In the genomic region with DNA sequence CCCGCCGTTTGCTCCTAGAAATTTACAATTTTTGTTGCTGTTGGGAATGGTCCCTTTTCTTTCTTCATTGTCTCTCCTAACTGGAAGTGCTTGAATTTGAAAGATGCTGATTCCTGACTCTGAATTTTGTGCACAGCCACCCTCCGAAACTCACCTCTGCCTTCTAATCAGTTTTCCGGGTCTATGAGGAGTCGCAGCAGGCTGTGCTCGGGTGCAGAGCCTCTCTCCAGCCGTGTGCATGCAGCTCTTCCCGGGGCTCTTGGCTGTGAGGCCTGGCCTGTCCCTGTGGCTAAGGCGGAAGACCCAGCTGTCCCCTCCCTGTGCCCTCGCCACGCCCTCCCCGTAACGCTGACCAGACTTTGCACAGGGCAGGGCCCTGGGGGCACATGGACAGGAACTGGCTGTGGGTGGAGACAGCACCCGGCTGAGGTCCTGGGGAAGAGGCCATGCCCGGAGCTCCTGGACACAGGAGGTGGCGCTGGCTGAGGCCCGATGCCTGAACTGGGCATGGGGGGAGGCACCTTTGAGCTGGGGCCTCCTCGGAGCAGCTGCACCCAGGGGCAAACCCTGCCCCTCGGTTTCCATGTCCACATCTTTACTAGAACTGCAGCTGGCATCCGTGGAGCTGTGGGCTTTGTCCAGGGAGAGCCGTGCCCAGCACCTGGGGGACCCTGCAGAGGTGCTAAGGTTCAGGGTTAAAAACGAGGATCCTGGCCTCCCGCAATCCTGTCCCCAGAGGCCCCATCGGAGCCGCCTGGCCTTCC, we compare ENCODE assay signal across 1 cellular context.
TF ChIP-seq lines count a peak whose summit lies in the region.

No MANE protein-coding gene starts in this region.

TF ChIP-seq in HepG2, 621 proteins besides CTCF, POLR2A, EP300 and RAD21 (continued from another document and continues in another):
- TF ChIP-seq, protein P1, sequence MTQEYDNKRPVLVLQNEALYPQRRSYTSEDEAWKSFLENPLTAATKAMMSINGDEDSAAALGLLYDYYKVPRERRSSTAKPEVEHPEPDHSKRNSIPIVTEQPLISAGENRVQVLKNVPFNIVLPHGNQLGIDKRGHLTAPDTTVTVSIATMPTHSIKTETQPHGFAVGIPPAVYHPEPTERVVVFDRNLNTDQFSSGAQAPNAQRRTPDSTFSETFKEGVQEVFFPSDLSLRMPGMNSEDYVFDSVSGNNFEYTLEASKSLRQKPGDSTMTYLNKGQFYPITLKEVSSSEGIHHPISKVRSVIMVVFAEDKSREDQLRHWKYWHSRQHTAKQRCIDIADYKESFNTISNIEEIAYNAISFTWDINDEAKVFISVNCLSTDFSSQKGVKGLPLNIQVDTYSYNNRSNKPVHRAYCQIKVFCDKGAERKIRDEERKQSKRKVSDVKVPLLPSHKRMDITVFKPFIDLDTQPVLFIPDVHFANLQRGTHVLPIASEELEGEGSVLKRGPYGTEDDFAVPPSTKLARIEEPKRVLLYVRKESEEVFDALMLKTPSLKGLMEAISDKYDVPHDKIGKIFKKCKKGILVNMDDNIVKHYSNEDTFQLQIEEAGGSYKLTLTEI (CRISPR knock-in tag; conservative IDR thresholded peaks at IDR 0.05): no peak
- TF ChIP-seq SP5 (CRISPR knock-in tag; IDR thresholded peaks at IDR 0.05; ENCODE audit: borderline replicate concordance, low read depth) (peak; percentile 97), ZNF136 (CRISPR knock-in tag; IDR thresholded peaks at IDR 0.05; ENCODE audit: low read depth) (peak; percentile 79; the same call in 1 of the 2 replicates), ZNF878 (CRISPR knock-in tag; IDR thresholded peaks at IDR 0.05) (no peak), ZNF292 (CRISPR knock-in tag; IDR thresholded peaks at IDR 0.05; ENCODE audit: borderline replicate concordance, low read depth) (peak; percentile 81; the same call in 1 of the 2 replicates), NCOA2 (CRISPR knock-in tag; IDR thresholded peaks at IDR 0.05) (peak; percentile 79), ZNF749 (CRISPR knock-in tag; IDR thresholded peaks at IDR 0.05; ENCODE audit: borderline replicate concordance) (peak; percentile 63; the same call in 1 of the 2 replicates), ZNF317 (CRISPR knock-in tag; IDR thresholded peaks at IDR 0.05) (no peak; the same call in none of the 2 replicates), RAD51 (IDR thresholded peaks at IDR 0.05; ENCODE audit: borderline replicate concordance) (no peak), ZNF7 (CRISPR knock-in tag; IDR thresholded peaks at IDR 0.05) (peak; percentile 34; the same call in 1 of the 2 replicates), MTA1 (CRISPR knock-in tag; IDR thresholded peaks at IDR 0.05; ENCODE audit: borderline replicate concordance) (peak; percentile 88; the same call in 1 of the 2 replicates), NFRKB (IDR thresholded peaks at IDR 0.05) (no peak), PHF20 (CRISPR knock-in tag; IDR thresholded peaks at IDR 0.05) (peak; percentile 84), ZNF768 (CRISPR knock-in tag; IDR thresholded peaks at IDR 0.05) (peak; percentile 68; the same call in 1 of the 2 replicates), ZNF775 (CRISPR knock-in tag; IDR thresholded peaks at IDR 0.05; ENCODE audit: borderline replicate concordance) (no peak), ZNF224 (CRISPR knock-in tag; IDR thresholded peaks at IDR 0.05) (peak; percentile 85), ZNF737 (CRISPR knock-in tag; IDR thresholded peaks at IDR 0.05; ENCODE audit: borderline replicate concordance) (no peak), ZMAT3 (CRISPR knock-in tag; conservative IDR thresholded peaks at IDR 0.05) (peak; percentile 95), MYC (CRISPR knock-in tag; IDR thresholded peaks at IDR 0.05; ENCODE audit: borderline replicate concordance) (peak; percentile 99), ZNF33B (CRISPR knock-in tag; IDR thresholded peaks at IDR 0.05) (peak; percentile 88; the same call in 1 of the 2 replicates), SALL2 (CRISPR knock-in tag; IDR thresholded peaks at IDR 0.05) (no peak), IRX3 (CRISPR knock-in tag; IDR thresholded peaks at IDR 0.05; ENCODE audit: borderline replicate concordance, low read depth) (no peak), PHF8 (CRISPR knock-in tag; IDR thresholded peaks at IDR 0.05) (peak; percentile 89), DMAP1 (CRISPR knock-in tag; IDR thresholded peaks at IDR 0.05) (peak; percentile 94), PCBP2 (optimal IDR thresholded peaks at IDR 0.05; ENCODE audit: low read depth, low read length, poor library complexity, severe bottlenecking) (no peak), ZNF331 (CRISPR knock-in tag; IDR thresholded peaks at IDR 0.05) (peak; percentile 93), RBFOX2 (IDR thresholded peaks at IDR 0.05; ENCODE audit: low read depth, low read length) (peak; percentile 88), NFIC (IDR thresholded peaks at IDR 0.05; ENCODE audit: low read length) (no peak), ZNF430 (CRISPR knock-in tag; IDR thresholded peaks at IDR 0.05) (peak; percentile 84; the same call in 1 of the 2 replicates), PRMT3 (CRISPR knock-in tag; IDR thresholded peaks at IDR 0.05; ENCODE audit: borderline replicate concordance, low read depth) (no peak; the same call in 1 of the 2 replicates), EEA1 (CRISPR knock-in tag; IDR thresholded peaks at IDR 0.05; ENCODE audit: borderline replicate concordance) (no peak), ZBTB3 (CRISPR knock-in tag; IDR thresholded peaks at IDR 0.05; ENCODE audit: borderline replicate concordance, low read depth) (peak; percentile 30; the same call in 1 of the 2 replicates), ZNF773 (CRISPR knock-in tag; IDR thresholded peaks at IDR 0.05; ENCODE audit: borderline replicate concordance) (peak; percentile 53; the same call in 1 of the 2 replicates), TSC22D2 (CRISPR knock-in tag; IDR thresholded peaks at IDR 0.05; ENCODE audit: borderline replicate concordance) (0 out of 2 replicates have a peak, but pooled peaks have one; percentile 28)
- TF ChIP-seq, protein P2, sequence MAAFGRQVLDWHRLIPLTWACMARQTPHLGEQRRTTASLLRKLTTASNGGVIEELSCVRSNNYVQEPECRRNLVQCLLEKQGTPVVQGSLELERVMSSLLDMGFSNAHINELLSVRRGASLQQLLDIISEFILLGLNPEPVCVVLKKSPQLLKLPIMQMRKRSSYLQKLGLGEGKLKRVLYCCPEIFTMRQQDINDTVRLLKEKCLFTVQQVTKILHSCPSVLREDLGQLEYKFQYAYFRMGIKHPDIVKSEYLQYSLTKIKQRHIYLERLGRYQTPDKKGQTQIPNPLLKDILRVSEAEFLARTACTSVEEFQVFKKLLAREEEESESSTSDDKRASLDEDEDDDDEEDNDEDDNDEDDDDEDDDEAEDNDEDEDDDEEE (CRISPR knock-in tag; IDR thresholded peaks at IDR 0.05): no peak
- TF ChIP-seq, protein P3, sequence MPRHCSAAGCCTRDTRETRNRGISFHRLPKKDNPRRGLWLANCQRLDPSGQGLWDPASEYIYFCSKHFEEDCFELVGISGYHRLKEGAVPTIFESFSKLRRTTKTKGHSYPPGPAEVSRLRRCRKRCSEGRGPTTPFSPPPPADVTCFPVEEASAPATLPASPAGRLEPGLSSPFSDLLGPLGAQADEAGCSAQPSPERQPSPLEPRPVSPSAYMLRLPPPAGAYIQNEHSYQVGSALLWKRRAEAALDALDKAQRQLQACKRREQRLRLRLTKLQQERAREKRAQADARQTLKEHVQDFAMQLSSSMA (CRISPR knock-in tag; IDR thresholded peaks at IDR 0.05): 0 out of 2 replicates have a peak, but pooled peaks have one; percentile 78
- TF ChIP-seq, protein P4, sequence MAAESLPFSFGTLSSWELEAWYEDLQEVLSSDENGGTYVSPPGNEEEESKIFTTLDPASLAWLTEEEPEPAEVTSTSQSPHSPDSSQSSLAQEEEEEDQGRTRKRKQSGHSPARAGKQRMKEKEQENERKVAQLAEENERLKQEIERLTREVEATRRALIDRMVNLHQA (CRISPR knock-in tag; IDR thresholded peaks at IDR 0.05): no peak
- TF ChIP-seq, protein P5, sequence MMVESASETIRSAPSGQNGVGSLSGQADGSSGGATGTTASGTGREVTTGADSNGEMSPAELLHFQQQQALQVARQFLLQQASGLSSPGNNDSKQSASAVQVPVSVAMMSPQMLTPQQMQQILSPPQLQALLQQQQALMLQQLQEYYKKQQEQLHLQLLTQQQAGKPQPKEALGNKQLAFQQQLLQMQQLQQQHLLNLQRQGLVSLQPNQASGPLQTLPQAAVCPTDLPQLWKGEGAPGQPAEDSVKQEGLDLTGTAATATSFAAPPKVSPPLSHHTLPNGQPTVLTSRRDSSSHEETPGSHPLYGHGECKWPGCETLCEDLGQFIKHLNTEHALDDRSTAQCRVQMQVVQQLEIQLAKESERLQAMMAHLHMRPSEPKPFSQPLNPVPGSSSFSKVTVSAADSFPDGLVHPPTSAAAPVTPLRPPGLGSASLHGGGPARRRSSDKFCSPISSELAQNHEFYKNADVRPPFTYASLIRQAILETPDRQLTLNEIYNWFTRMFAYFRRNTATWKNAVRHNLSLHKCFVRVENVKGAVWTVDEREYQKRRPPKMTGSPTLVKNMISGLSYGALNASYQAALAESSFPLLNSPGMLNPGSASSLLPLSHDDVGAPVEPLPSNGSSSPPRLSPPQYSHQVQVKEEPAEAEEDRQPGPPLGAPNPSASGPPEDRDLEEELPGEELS (CRISPR knock-in tag; IDR thresholded peaks at IDR 0.05): peak; percentile 50; the same call in 1 of the 2 replicates
- TF ChIP-seq, protein P6, sequence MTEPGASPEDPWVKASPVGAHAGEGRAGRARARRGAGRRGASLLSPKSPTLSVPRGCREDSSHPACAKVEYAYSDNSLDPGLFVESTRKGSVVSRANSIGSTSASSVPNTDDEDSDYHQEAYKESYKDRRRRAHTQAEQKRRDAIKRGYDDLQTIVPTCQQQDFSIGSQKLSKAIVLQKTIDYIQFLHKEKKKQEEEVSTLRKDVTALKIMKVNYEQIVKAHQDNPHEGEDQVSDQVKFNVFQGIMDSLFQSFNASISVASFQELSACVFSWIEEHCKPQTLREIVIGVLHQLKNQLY (CRISPR knock-in tag; IDR thresholded peaks at IDR 0.05): peak; percentile 97
- TF ChIP-seq, protein P7, sequence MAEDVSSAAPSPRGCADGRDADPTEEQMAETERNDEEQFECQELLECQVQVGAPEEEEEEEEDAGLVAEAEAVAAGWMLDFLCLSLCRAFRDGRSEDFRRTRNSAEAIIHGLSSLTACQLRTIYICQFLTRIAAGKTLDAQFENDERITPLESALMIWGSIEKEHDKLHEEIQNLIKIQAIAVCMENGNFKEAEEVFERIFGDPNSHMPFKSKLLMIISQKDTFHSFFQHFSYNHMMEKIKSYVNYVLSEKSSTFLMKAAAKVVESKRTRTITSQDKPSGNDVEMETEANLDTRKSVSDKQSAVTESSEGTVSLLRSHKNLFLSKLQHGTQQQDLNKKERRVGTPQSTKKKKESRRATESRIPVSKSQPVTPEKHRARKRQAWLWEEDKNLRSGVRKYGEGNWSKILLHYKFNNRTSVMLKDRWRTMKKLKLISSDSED (CRISPR knock-in tag; IDR thresholded peaks at IDR 0.05): no peak
- TF ChIP-seq, protein P8, sequence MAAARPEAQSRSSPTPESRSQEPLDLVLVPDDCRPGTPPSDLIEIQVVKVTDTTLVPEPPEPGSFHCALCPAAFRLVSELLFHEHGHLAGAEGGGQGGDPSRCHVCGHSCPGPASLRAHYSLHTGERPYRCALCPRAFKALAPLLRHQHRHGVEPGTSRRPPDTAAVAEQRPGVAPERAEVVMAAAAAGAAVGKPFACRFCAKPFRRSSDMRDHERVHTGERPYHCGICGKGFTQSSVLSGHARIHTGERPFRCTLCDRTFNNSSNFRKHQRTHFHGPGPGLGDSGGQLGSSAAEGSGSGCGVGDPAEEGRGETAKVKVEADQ (CRISPR knock-in tag; IDR thresholded peaks at IDR 0.05; ENCODE audit: borderline replicate concordance): 0 out of 2 replicates have a peak, but pooled peaks have one; percentile 52
- TF ChIP-seq, protein P9, sequence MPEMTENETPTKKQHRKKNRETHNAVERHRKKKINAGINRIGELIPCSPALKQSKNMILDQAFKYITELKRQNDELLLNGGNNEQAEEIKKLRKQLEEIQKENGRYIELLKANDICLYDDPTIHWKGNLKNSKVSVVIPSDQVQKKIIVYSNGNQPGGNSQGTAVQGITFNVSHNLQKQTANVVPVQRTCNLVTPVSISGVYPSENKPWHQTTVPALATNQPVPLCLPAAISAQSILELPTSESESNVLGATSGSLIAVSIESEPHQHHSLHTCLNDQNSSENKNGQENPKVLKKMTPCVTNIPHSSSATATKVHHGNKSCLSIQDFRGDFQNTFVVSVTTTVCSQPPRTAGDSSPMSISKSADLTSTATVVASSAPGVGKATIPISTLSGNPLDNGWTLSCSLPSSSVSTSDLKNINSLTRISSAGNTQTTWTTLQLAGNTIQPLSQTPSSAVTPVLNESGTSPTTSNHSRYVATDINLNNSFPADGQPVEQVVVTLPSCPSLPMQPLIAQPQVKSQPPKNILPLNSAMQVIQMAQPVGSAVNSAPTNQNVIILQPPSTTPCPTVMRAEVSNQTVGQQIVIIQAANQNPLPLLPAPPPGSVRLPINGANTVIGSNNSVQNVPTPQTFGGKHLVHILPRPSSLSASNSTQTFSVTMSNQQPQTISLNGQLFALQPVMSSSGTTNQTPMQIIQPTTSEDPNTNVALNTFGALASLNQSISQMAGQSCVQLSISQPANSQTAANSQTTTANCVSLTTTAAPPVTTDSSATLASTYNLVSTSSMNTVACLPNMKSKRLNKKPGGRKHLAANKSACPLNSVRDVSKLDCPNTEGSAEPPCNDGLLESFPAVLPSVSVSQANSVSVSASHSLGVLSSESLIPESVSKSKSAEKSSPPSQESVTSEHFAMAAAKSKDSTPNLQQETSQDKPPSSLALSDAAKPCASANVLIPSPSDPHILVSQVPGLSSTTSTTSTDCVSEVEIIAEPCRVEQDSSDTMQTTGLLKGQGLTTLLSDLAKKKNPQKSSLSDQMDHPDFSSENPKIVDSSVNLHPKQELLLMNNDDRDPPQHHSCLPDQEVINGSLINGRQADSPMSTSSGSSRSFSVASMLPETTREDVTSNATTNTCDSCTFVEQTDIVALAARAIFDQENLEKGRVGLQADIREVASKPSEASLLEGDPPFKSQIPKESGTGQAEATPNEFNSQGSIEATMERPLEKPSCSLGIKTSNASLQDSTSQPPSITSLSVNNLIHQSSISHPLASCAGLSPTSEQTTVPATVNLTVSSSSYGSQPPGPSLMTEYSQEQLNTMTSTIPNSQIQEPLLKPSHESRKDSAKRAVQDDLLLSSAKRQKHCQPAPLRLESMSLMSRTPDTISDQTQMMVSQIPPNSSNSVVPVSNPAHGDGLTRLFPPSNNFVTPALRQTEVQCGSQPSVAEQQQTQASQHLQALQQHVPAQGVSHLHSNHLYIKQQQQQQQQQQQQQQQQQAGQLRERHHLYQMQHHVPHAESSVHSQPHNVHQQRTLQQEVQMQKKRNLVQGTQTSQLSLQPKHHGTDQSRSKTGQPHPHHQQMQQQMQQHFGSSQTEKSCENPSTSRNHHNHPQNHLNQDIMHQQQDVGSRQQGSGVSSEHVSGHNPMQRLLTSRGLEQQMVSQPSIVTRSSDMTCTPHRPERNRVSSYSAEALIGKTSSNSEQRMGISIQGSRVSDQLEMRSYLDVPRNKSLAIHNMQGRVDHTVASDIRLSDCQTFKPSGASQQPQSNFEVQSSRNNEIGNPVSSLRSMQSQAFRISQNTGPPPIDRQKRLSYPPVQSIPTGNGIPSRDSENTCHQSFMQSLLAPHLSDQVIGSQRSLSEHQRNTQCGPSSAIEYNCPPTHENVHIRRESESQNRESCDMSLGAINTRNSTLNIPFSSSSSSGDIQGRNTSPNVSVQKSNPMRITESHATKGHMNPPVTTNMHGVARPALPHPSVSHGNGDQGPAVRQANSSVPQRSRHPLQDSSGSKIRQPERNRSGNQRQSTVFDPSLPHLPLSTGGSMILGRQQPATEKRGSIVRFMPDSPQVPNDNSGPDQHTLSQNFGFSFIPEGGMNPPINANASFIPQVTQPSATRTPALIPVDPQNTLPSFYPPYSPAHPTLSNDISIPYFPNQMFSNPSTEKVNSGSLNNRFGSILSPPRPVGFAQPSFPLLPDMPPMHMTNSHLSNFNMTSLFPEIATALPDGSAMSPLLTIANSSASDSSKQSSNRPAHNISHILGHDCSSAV (CRISPR knock-in tag; IDR thresholded peaks at IDR 0.05; ENCODE audit: borderline replicate concordance): no peak
